In the genomic region with DNA sequence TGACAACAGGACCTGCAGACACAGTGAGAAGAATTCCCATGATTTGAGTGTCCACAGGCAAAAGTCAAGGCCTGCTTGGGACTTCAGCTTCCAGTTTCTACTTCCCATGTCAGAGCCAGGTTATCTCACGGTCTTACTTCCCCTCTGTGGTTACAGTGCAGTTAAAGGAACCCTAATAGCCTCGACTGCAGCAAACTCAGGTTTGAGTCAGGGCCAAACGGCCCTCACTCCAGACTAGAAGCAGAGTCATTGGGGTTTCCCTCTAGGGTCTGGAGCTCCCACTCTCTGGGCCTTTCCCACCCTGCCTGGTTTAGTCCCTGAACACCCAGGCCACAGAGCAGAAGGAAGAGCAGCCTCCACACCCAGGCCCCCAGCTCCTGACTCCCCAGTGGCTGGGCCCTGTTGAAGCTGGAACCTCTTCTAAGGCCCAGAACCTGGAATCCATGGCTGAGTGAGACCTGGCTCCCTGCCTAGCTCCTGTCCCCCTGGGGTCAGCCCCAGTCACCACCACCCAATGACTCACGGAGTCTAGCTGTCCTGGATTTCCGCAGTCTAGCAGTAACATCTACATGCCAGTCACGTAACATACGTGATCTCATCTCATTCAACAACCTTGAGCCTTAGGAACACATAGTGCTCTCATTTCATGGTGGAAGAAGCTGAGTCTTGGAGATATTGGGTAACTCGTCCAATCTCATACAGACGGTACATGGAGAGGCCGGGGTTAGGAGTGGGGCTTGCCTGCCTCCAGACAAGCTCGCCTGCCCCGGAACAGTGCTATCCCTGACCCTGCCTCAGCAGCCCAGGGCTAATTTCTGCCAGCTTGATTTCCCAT, we compare ENCODE assay signal across 1 cellular context.
TF ChIP-seq lines count a peak whose summit lies in the region.

No MANE protein-coding gene starts in this region.

TF ChIP-seq in HepG2, 621 proteins besides CTCF, POLR2A, EP300 and RAD21 (continued from another document and continues in another):
- TF ChIP-seq MAF1 (CRISPR knock-in tag; IDR thresholded peaks at IDR 0.05; ENCODE audit: borderline replicate concordance) (no peak), ZBTB8A (CRISPR knock-in tag; IDR thresholded peaks at IDR 0.05; ENCODE audit: borderline replicate concordance, low read depth) (no peak), ZNF121 (CRISPR knock-in tag; IDR thresholded peaks at IDR 0.05) (no peak; the same call in 1 of the 2 replicates), POGZ (CRISPR knock-in tag; IDR thresholded peaks at IDR 0.05) (peak; percentile 56; the same call in 1 of the 2 replicates), ZBTB1 (CRISPR knock-in tag; IDR thresholded peaks at IDR 0.05; ENCODE audit: borderline replicate concordance) (no peak), JUND (CRISPR knock-in tag; IDR thresholded peaks at IDR 0.05) (no peak), GTF2F1 (IDR thresholded peaks at IDR 0.05; ENCODE audit: low read length) (no peak), ZNF143 (CRISPR knock-in tag; IDR thresholded peaks at IDR 0.05) (peak; percentile 44; the same call in 1 of the 2 replicates), ZNF614 (CRISPR knock-in tag; IDR thresholded peaks at IDR 0.05; ENCODE audit: borderline replicate concordance) (no peak), SSRP1 (CRISPR knock-in tag; IDR thresholded peaks at IDR 0.05) (no peak), ZNF552 (CRISPR knock-in tag; IDR thresholded peaks at IDR 0.05; ENCODE audit: borderline replicate concordance) (no peak), ZEB1 (IDR thresholded peaks at IDR 0.05; ENCODE audit: insufficient replicate concordance, low read depth) (no peak), TBL1XR1 (IDR thresholded peaks at IDR 0.05; ENCODE audit: borderline replicate concordance, low read length, partially characterized antibody) (no peak), TBX2 (CRISPR knock-in tag; IDR thresholded peaks at IDR 0.05; ENCODE audit: borderline replicate concordance) (peak; percentile 47), ZFP37 (CRISPR knock-in tag; IDR thresholded peaks at IDR 0.05; ENCODE audit: borderline replicate concordance) (no peak), ZFAT (CRISPR knock-in tag; conservative IDR thresholded peaks at IDR 0.05) (no peak), GTF3A (CRISPR knock-in tag; conservative IDR thresholded peaks at IDR 0.05) (no peak), FOXC1 (CRISPR knock-in tag; IDR thresholded peaks at IDR 0.05; ENCODE audit: borderline replicate concordance) (no peak), ZNF142 (CRISPR knock-in tag; IDR thresholded peaks at IDR 0.05) (0 out of 2 replicates have a peak, but pooled peaks have one; percentile 39), SP140L (CRISPR knock-in tag; IDR thresholded peaks at IDR 0.05; ENCODE audit: borderline replicate concordance) (no peak), HOMEZ (CRISPR knock-in tag; IDR thresholded peaks at IDR 0.05; ENCODE audit: low read depth) (no peak), AFF4 (CRISPR knock-in tag; IDR thresholded peaks at IDR 0.05) (no peak), CREBL2 (CRISPR knock-in tag; IDR thresholded peaks at IDR 0.05; ENCODE audit: borderline replicate concordance) (0 out of 2 replicates have a peak, but pooled peaks have one; percentile 2), ZNF260 (CRISPR knock-in tag; IDR thresholded peaks at IDR 0.05; ENCODE audit: borderline replicate concordance, low read depth) (no peak), KDM5B (CRISPR knock-in tag; IDR thresholded peaks at IDR 0.05; ENCODE audit: borderline replicate concordance) (peak; percentile 86), IKZF4 (CRISPR knock-in tag; IDR thresholded peaks at IDR 0.05; ENCODE audit: borderline replicate concordance, low read depth, not compliant biosample characterization) (no peak), MAFK (conservative IDR thresholded peaks at IDR 0.05 in 1 of 2, IDR thresholded peaks at IDR 0.05 in 1 of 2; ENCODE audit: low read length in 2 of 2) (no peak), MLLT10 (CRISPR knock-in tag; IDR thresholded peaks at IDR 0.05) (no peak), ATRX (CRISPR knock-in tag; IDR thresholded peaks at IDR 0.05; ENCODE audit: borderline replicate concordance) (no peak), HOXA5 (CRISPR knock-in tag; IDR thresholded peaks at IDR 0.05) (no peak), RORA (CRISPR knock-in tag; IDR thresholded peaks at IDR 0.05) (no peak), ZMAT3 (CRISPR knock-in tag; conservative IDR thresholded peaks at IDR 0.05) (peak; percentile 75; the same call in 1 of the 2 replicates), SKI (IDR thresholded peaks at IDR 0.05; ENCODE audit: partially characterized antibody) (peak; percentile 69)
- TF ChIP-seq, protein P1, sequence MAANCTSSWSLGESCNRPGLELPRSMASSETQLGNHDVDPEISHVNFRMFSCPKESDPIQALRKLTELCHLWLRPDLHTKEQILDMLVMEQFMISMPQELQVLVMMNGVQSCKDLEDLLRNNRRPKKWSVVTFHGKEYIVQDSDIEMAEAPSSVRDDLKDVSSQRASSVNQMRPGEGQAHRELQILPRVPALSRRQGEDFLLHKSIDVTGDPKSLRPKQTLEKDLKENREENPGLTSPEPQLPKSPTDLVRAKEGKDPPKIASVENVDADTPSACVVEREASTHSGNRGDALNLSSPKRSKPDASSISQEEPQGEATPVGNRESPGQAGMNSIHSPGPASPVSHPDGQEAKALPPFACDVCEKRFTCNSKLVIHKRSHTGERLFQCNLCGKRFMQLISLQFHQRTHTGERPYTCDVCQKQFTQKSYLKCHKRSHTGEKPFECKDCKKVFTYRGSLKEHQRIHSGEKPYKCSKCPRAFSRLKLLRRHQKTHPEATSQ (CRISPR knock-in tag; IDR thresholded peaks at IDR 0.05; ENCODE audit: borderline replicate concordance), result no peak
- TF ChIP-seq, protein P2, sequence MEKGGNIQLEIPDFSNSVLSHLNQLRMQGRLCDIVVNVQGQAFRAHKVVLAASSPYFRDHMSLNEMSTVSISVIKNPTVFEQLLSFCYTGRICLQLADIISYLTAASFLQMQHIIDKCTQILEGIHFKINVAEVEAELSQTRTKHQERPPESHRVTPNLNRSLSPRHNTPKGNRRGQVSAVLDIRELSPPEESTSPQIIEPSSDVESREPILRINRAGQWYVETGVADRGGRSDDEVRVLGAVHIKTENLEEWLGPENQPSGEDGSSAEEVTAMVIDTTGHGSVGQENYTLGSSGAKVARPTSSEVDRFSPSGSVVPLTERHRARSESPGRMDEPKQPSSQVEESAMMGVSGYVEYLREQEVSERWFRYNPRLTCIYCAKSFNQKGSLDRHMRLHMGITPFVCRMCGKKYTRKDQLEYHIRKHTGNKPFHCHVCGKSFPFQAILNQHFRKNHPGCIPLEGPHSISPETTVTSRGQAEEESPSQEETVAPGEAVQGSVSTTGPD (CRISPR knock-in tag; IDR thresholded peaks at IDR 0.05), result 0 out of 2 replicates have a peak, but pooled peaks have one; percentile 31
- TF ChIP-seq, protein P3, sequence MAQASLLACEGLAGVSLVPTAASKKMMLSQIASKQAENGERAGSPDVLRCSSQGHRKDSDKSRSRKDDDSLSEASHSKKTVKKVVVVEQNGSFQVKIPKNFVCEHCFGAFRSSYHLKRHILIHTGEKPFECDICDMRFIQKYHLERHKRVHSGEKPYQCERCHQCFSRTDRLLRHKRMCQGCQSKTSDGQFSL (CRISPR knock-in tag; IDR thresholded peaks at IDR 0.05), result no peak
- TF ChIP-seq, protein P4, sequence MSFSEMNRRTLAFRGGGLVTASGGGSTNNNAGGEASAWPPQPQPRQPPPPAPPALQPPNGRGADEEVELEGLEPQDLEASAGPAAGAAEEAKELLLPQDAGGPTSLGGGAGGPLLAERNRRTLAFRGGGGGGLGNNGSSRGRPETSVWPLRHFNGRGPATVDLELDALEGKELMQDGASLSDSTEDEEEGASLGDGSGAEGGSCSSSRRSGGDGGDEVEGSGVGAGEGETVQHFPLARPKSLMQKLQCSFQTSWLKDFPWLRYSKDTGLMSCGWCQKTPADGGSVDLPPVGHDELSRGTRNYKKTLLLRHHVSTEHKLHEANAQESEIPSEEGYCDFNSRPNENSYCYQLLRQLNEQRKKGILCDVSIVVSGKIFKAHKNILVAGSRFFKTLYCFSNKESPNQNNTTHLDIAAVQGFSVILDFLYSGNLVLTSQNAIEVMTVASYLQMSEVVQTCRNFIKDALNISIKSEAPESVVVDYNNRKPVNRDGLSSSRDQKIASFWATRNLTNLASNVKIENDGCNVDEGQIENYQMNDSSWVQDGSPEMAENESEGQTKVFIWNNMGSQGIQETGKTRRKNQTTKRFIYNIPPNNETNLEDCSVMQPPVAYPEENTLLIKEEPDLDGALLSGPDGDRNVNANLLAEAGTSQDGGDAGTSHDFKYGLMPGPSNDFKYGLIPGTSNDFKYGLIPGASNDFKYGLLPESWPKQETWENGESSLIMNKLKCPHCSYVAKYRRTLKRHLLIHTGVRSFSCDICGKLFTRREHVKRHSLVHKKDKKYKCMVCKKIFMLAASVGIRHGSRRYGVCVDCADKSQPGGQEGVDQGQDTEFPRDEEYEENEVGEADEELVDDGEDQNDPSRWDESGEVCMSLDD (CRISPR knock-in tag; IDR thresholded peaks at IDR 0.05; ENCODE audit: borderline replicate concordance), result no peak; the same call in 1 of the 2 replicates
- TF ChIP-seq, protein P5, sequence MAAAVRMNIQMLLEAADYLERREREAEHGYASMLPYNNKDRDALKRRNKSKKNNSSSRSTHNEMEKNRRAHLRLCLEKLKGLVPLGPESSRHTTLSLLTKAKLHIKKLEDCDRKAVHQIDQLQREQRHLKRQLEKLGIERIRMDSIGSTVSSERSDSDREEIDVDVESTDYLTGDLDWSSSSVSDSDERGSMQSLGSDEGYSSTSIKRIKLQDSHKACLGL (CRISPR knock-in tag; IDR thresholded peaks at IDR 0.05), result peak; percentile 43; the same call in 1 of the 2 replicates
